In the genomic region with DNA sequence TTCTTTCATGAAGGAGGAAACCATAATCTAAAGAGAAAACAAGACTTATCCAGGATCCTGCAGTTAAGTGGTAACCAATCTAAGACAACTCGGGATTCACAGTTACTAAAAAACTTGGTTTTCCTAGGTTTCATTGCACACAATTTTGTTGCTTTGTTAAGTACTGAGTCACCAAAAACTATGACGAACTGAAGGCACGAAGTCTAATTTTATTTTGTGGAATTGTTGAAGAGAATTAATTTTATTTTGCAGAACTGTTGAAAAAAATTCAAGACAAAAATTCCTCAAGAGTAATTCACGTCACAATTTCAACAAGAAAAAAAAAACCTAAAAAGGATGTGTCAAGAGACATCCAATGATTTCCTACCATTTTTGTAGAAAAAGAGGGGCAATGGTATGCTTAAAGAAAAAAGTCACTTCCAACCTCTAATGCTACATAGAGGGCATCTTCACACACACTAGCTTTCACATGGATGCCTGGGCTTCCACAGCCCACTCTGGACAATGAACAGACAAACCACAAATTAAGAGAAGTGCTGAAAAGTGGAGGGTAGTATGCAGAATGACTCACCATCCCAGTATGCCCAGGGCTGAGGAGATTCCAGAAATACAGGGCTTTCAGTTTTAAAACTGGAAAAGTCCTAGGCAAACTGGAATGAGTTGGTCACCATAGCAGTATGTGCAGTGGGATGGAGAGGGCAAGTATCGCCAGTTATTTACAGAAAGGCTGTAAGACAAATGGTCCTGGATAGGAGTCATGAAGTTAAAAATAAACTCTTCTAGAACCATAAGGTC, we compare ENCODE assay signal across 16 cellular contexts. TPM values are rescaled to one million over a fixed set of nuclear protein-coding genes. Genes with fewer than 3 reads are reported as not detected.
DNase-seq lines count a peak whose midpoint lies in the region; ATAC-seq and TF ChIP-seq lines count a peak whose summit lies in the region.
"Had no signal": no experiment of that assay in that cellular context is flagged by ENCODE, and none has a peak within 500 bp of the region (broad histone marks: within the 10 kb centered on the region; RNA-seq: fewer than 3 reads in every experiment).

No MANE protein-coding gene starts in this region.

- no peak overlapping the region for H3K4me3 ChIP-seq in ascending aorta
- H3K4me3 ChIP-seq: BLaER1 had no signal

- H3K4me3 Mint-ChIP-seq in activated CD4-positive, alpha-beta T cell treated with anti-CD3 and anti-CD28 coated beads for 36 hours: no peak overlapping the region
- H3K4me3 Mint-ChIP-seq: activated CD4-positive, alpha-beta T cell treated with anti-CD3 and anti-CD28 coated beads, Interleukin-2, amount 10 ng/mL, durations not matched to agents 24 days and 14 days; effector memory CD8-positive, alpha-beta T cell had no signal

- no peaks in the 10 kb centered on the region for H3K9me3 Mint-ChIP-seq in activated CD4-positive, alpha-beta T cell treated with anti-CD3 and anti-CD28 coated beads for 36 hours (ENCODE audit: low read depth)
- H3K9me3 Mint-ChIP-seq: activated CD4-positive, alpha-beta T cell treated with anti-CD3 and anti-CD28 coated beads, Interleukin-2, amount 10 ng/mL, durations not matched to agents 24 days and 14 days had no signal

- no peaks in the 10 kb centered on the region for H3K36me3 ChIP-seq in ascending aorta
- H3K36me3 ChIP-seq: BLaER1 had no signal

- no peaks in the 10 kb centered on the region for H3K9me3 ChIP-seq in ascending aorta
- H3K9me3 ChIP-seq: BLaER1 had no signal

- no peaks in the 10 kb centered on the region for H3K27me3 Mint-ChIP-seq in activated CD4-positive, alpha-beta T cell treated with anti-CD3 and anti-CD28 coated beads for 36 hours
- H3K27me3 Mint-ChIP-seq: activated CD4-positive, alpha-beta T cell treated with anti-CD3 and anti-CD28 coated beads, Interleukin-2, amount 10 ng/mL, durations not matched to agents 24 days and 14 days; effector memory CD8-positive, alpha-beta T cell had no signal

- CTCF ChIA-PET in activated CD4-positive, alpha-beta T cell treated with anti-CD3 and anti-CD28 coated beads for 36 hours (lab: Charles Lee): no interaction called here

- no peaks in the 10 kb centered on the region for H3K36me3 Mint-ChIP-seq in activated CD4-positive, alpha-beta T cell treated with anti-CD3 and anti-CD28 coated beads for 36 hours (ENCODE audit: low read depth)

- DNase-seq in left ventricle myocardium superior: no peak
- no peak for DNase-seq in Right ventricle myocardium superior
- no peak for DNase-seq in ascending aorta (ENCODE audit: low spot score in 2 of 2)
- peak; percentile 94 for DNase-seq in islet precursor cell
- DNase-seq in NCI-H2196 (lab: John Stamatoyannopoulos, UW; ENCODE audit: unreplicated experiment): no peak
- DNase-seq in activated CD4-positive, alpha-beta T cell treated with anti-CD3 and anti-CD28 coated beads for 36 hours: no peak
- DNase-seq: activated CD4-positive, alpha-beta T cell treated with anti-CD3 and anti-CD28 coated beads, Interleukin-2, amount 10 ng/mL, durations not matched to agents 24 days and 14 days; activated effector memory CD4-positive, alpha-beta T cell treated with anti-CD3 and anti-CD28 coated beads, Interleukin-2, amount 50 U/mL, for 16 hours; effector memory CD8-positive, alpha-beta T cell; kidney; NCI-H1930; stimulated activated CD4-positive, alpha-beta T cell treated with anti-CD3 and anti-CD28 coated beads, Interleukin-4, amount 100 ng/mL, for 24 hours had no signal

- POLR2A ChIA-PET in activated CD4-positive, alpha-beta T cell treated with anti-CD3 and anti-CD28 coated beads for 36 hours (lab: Charles Lee): no interaction called here

- TF ChIP-seq CTCF in ascending aorta (IDR thresholded peaks at IDR 0.05): no peak

- H3K4me1 Mint-ChIP-seq in activated CD4-positive, alpha-beta T cell treated with anti-CD3 and anti-CD28 coated beads for 36 hours: no peaks in the 10 kb centered on the region
- H3K4me1 Mint-ChIP-seq: activated CD4-positive, alpha-beta T cell treated with anti-CD3 and anti-CD28 coated beads, Interleukin-2, amount 10 ng/mL, durations not matched to agents 24 days and 14 days had no signal

- peaks cover 0 to 30% of the 10 kb centered on the region in 2 donors for H3K4me1 ChIP-seq in ascending aorta
- H3K4me1 ChIP-seq: BLaER1 had no signal

- no peak overlapping the region for H3K27ac Mint-ChIP-seq in activated CD4-positive, alpha-beta T cell treated with anti-CD3 and anti-CD28 coated beads for 36 hours
- H3K27ac Mint-ChIP-seq: activated CD4-positive, alpha-beta T cell treated with anti-CD3 and anti-CD28 coated beads, Interleukin-2, amount 10 ng/mL, durations not matched to agents 24 days and 14 days; effector memory CD8-positive, alpha-beta T cell had no signal

- no peaks in the 10 kb centered on the region for H3K27me3 ChIP-seq in ascending aorta
- H3K27me3 ChIP-seq: BLaER1 had no signal

- ATAC-seq in left ventricle myocardium superior: peak; percentile 67
- no peak for ATAC-seq in Right ventricle myocardium superior (ENCODE audit: poor library complexity)
- no peak for ATAC-seq in GM21528 (IDR thresholded peaks at IDR 0.05; ENCODE audit: low FRiP score, unreplicated experiment)
- no peak for ATAC-seq in GM19035 (IDR thresholded peaks at IDR 0.05; ENCODE audit: unreplicated experiment)
- no peak for ATAC-seq in activated CD4-positive, alpha-beta T cell treated with anti-CD3 and anti-CD28 coated beads for 36 hours
- ATAC-seq: effector memory CD8-positive, alpha-beta T cell had no signal

- peak overlapping the region; percentile 79 to 82 for H3K27ac ChIP-seq in ascending aorta
- H3K27ac ChIP-seq: BLaER1, parathyroid adenoma had no signal

- intact Hi-C loops in left ventricle myocardium superior (cut with micrococcal nuclease) (no loop called here), Right ventricle myocardium superior (cut with DNase I) (no loop called here), ascending aorta (cut with DNase I) (no loop called here)
- intact Hi-C loops in activated CD4-positive, alpha-beta T cell treated with anti-CD3 and anti-CD28 coated beads for 36 hours (cut with DNase I, micrococcal nuclease): no loop called here

RNA-seq across cellular contexts. Expression of a gene that starts 29.2 kb away (rescaled TPM):
- total RNA-seq in left ventricle myocardium superior: 19.2 TPM
- total RNA-seq in Right ventricle myocardium superior: 16.9 TPM
- 41.3 TPM for total RNA-seq in ascending aorta
- total RNA-seq in activated CD4-positive, alpha-beta T cell treated with anti-CD3 and anti-CD28 coated beads for 36 hours: 1 to 10 TPM; 1.1 to 1.3 TPM
